Comparison of ENCODE assay signal across 14 cellular contexts in genomic region chr21:29256125-29256895, GRCh38. TPM values are rescaled to one million over a fixed set of nuclear protein-coding genes. Genes with fewer than 3 reads are reported as not detected.
DNase-seq lines count a peak whose midpoint lies in the region; ATAC-seq and TF ChIP-seq lines count a peak whose summit lies in the region.
"Had no signal": no experiment of that assay in that cellular context is flagged by ENCODE, and none has a peak within 500 bp of the region (broad histone marks: within the 10 kb centered on the region; RNA-seq: fewer than 3 reads in every experiment).

No MANE protein-coding gene starts in this region.

- no peaks in the 10 kb centered on the region for H3K36me3 ChIP-seq in left lung
- H3K36me3 ChIP-seq: esophagus squamous epithelium, tibial artery had no signal

- peak; percentile 11 for DNase-seq in GDM1 (lab: John Stamatoyannopoulos, UW)
- peak; percentile 61 for DNase-seq in NCI-H1105 (lab: John Stamatoyannopoulos, UW)
- DNase-seq in NOMO-1 treated with dmso at 0.1 percent for 144 hours (lab: John Stamatoyannopoulos, UW; ENCODE audit: unreplicated experiment) = peak; percentile 40
- no peak for DNase-seq in left lung
- DNase-seq: activated naive CD8-positive, alpha-beta T cell treated with anti-CD3 and anti-CD28 coated beads for 36 hours; central memory CD4-positive, alpha-beta T cell; esophagus squamous epithelium; PC-9; stimulated activated CD4-positive, alpha-beta T cell treated with anti-CD3 and anti-CD28 coated beads, Interleukin-12 subunit alpha, Interleukin-12 subunit beta, amount 100 ng/mL, for 4 hours; tibial artery had no signal

- H3K27ac ChIP-seq in left lung = peak overlapping the region in 1 of 2 donors; percentile 48
- H3K27ac ChIP-seq: esophagus squamous epithelium, PC-9, tibial artery had no signal

- ATAC-seq in left lung = peak; percentile 59
- no peak for ATAC-seq in GM19397 (IDR thresholded peaks at IDR 0.05; ENCODE audit: unreplicated experiment)
- no peak for ATAC-seq in GM18519 (IDR thresholded peaks at IDR 0.05; ENCODE audit: low FRiP score, unreplicated experiment)
- no peak for ATAC-seq in GM21528 (IDR thresholded peaks at IDR 0.05; ENCODE audit: low FRiP score, unreplicated experiment)

- H3K4me3 ChIP-seq in left lung = no peak overlapping the region
- H3K4me3 ChIP-seq: esophagus squamous epithelium, lung, PC-9, tibial artery had no signal

- no peaks in the 10 kb centered on the region for H3K27me3 ChIP-seq in left lung
- H3K27me3 ChIP-seq: esophagus squamous epithelium, tibial artery had no signal

- TF ChIP-seq CTCF in left lung (IDR thresholded peaks at IDR 0.05) = no peak

- intact Hi-C loops in left lung (cut with DNase I) = no loop called here

- H3K9me3 ChIP-seq in left lung = peaks cover 0 to 28% of the 10 kb centered on the region in 2 donors

- peaks cover 0 to 30% of the 10 kb centered on the region in 2 donors for H3K4me1 ChIP-seq in left lung

RNA-seq across cellular contexts. Expression of gene BACH1, which starts 42.4 kb away (rescaled TPM):
- 100 to 1,000 TPM in 1 of 2 donors, 10 to 100 TPM in 1; 80.4 to 117 TPM for total RNA-seq in left lung

Comparison
In these comparisons a context has a peak if more than half of its experiments do, and no peak if none do; other contexts are left out.
1. DNase-seq: peak in GDM1 (single experiment), NCI-H1105 (single experiment) and NOMO-1 treated with dmso at 0.1 percent for 144 hours (single experiment); none in left lung (0 of 2).